Comparison of ENCODE assay signal across 26 cellular contexts in the genomic region with DNA sequence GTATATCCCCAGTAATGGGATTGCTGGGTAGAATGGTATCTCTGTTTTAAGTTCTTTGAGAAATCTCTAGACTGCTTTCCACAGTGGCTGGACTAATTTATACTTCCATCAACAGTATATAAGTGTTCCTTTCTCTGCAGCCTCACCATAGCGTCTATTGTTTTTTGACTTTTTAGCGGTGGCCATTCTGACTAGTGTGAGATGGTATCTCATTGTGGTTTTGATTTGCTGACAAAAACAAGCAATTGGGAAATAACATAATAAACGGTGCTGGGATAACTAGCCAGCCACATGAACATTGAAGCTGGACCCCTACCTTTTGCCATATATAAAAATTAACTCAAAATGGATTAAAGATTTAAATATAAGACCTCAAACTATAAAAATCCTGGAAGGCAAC. TPM values are rescaled to one million over a fixed set of nuclear protein-coding genes. Genes with fewer than 3 reads are reported as not detected.
"Had no signal": no experiment of that assay in that cellular context is flagged by ENCODE, and none has a peak within 500 bp of the region (broad histone marks: within the 10 kb centered on the region; RNA-seq: fewer than 3 reads in every experiment).

No MANE protein-coding gene starts in this region.

- H3K4me3 Mint-ChIP-seq: activated CD4-positive, alpha-beta T cell treated with anti-CD3 and anti-CD28 coated beads, Interleukin-2, amount 10 ng/mL, durations not matched to agents 24 days and 14 days; activated naive CD8-positive, alpha-beta T cell treated with anti-CD3 and anti-CD28 coated beads, Interleukin-2, amount 10 ng/mL, durations not matched to agents 7 days and 5 days; activated T-cell treated with anti-CD3 and anti-CD28 coated beads, Interleukin-2, amount 50 U/mL, for 4 hours; T-helper 1 cell treated with Interleukin-12 subunit alpha and Interleukin-12 subunit beta and Interleukin-4 antibody, amounts not matched to agents 30 μg/mL and 1 μg/mL, for 36 hours; WTC11 had no signal

- H3K27me3 ChIP-seq: adrenal gland, body of pancreas, SJSA1 had no signal

- H3K27ac ChIP-seq: adrenal gland, body of pancreas, RWPE1, SJSA1 had no signal

- H3K4me3 ChIP-seq: adrenal gland, body of pancreas, SJSA1 had no signal

- H3K27ac Mint-ChIP-seq: activated CD4-positive, alpha-beta T cell treated with anti-CD3 and anti-CD28 coated beads, Interleukin-2, amount 10 ng/mL, durations not matched to agents 24 days and 14 days; activated naive CD8-positive, alpha-beta T cell treated with anti-CD3 and anti-CD28 coated beads, Interleukin-2, amount 10 ng/mL, durations not matched to agents 7 days and 5 days; T-helper 1 cell treated with Interleukin-12 subunit alpha and Interleukin-12 subunit beta and Interleukin-4 antibody, amounts not matched to agents 30 μg/mL and 1 μg/mL, for 36 hours; WTC11 had no signal

- H3K27me3 Mint-ChIP-seq: activated naive CD8-positive, alpha-beta T cell treated with anti-CD3 and anti-CD28 coated beads, Interleukin-2, amount 10 ng/mL, durations not matched to agents 7 days and 5 days had no signal

- H3K36me3 ChIP-seq: adrenal gland, SJSA1 had no signal

- H3K9me3 ChIP-seq: adrenal gland, body of pancreas, SJSA1 had no signal

- H3K36me3 Mint-ChIP-seq: activated naive CD8-positive, alpha-beta T cell treated with anti-CD3 and anti-CD28 coated beads, Interleukin-2, amount 10 ng/mL, durations not matched to agents 7 days and 5 days; WTC11 had no signal

- DNase-seq: activated CD4-positive, alpha-beta T cell treated with anti-CD3 and anti-CD28 coated beads for 1 hour; activated CD4-positive, alpha-beta T cell treated with anti-CD3 and anti-CD28 coated beads, Interleukin-2, amount 10 ng/mL, durations not matched to agents 24 days and 14 days; activated CD4-positive, alpha-beta T cell treated with anti-CD3 and anti-CD28 coated beads, Interleukin-2, amount 50 U/mL, for 48 hours; activated CD8-positive, alpha-beta memory T cell treated with anti-CD3 and anti-CD28 coated beads for 24 hours; activated naive CD4-positive, alpha-beta T cell treated with anti-CD3 and anti-CD28 coated beads, Interleukin-2, amount 50 U/mL, for 16 hours; activated naive CD8-positive, alpha-beta T cell treated with anti-CD3 and anti-CD28 coated beads, Interleukin-2, amount 10 ng/mL, durations not matched to agents 7 days and 5 days; activated T-cell treated with anti-CD3 and anti-CD28 coated beads, Interleukin-2, amount 50 U/mL, for 4 hours; adrenal gland; aorta; body of pancreas; central memory CD4-positive, alpha-beta T cell; NCI-H1105 treated with DMSO at 0.1 percent for 48 hours; NCI-H1436 treated with DMSO at 0.1 percent for 48 hours; NCI-H187; NCI-H2081; NCI-H510A treated with DMSO at 0.1 percent for 48 hours; NCI-H69; NK-92 treated with Interleukin-12 subunit alpha and Interleukin-12 subunit beta, amount 100 ng/mL, for 24 hours; OCI-M1; Right ventricle myocardium superior; T-helper 9 cell had no signal

- H3K4me1 ChIP-seq: adrenal gland, body of pancreas had no signal

- H3K9me3 Mint-ChIP-seq: activated CD4-positive, alpha-beta T cell treated with anti-CD3 and anti-CD28 coated beads, Interleukin-2, amount 10 ng/mL, durations not matched to agents 24 days and 14 days; activated naive CD8-positive, alpha-beta T cell treated with anti-CD3 and anti-CD28 coated beads, Interleukin-2, amount 10 ng/mL, durations not matched to agents 7 days and 5 days; activated T-cell treated with anti-CD3 and anti-CD28 coated beads, Interleukin-2, amount 50 U/mL, for 4 hours; T-helper 1 cell treated with Interleukin-12 subunit alpha and Interleukin-12 subunit beta and Interleukin-4 antibody, amounts not matched to agents 30 μg/mL and 1 μg/mL, for 36 hours had no signal

RNA-seq across cellular contexts. Expression of gene OR2A4, which starts 14.2 kb away (rescaled TPM):
- total RNA-seq: activated CD4-positive, alpha-beta T cell treated with anti-CD3 and anti-CD28 coated beads, Interleukin-2, amount 10 ng/mL, durations not matched to agents 24 days and 14 days; activated naive CD8-positive, alpha-beta T cell treated with anti-CD3 and anti-CD28 coated beads, Interleukin-2, amount 10 ng/mL, durations not matched to agents 7 days and 5 days; activated T-cell treated with anti-CD3 and anti-CD28 coated beads, Interleukin-2, amount 50 U/mL, for 4 hours; adrenal gland; aorta; body of pancreas; Right ventricle myocardium superior; SJSA1; WTC11 had no signal

RNA-seq across cellular contexts. Expression of gene CTAGE9, which starts 23.8 kb away (rescaled TPM):
- total RNA-seq: activated CD4-positive, alpha-beta T cell treated with anti-CD3 and anti-CD28 coated beads, Interleukin-2, amount 10 ng/mL, durations not matched to agents 24 days and 14 days; activated naive CD8-positive, alpha-beta T cell treated with anti-CD3 and anti-CD28 coated beads, Interleukin-2, amount 10 ng/mL, durations not matched to agents 7 days and 5 days; activated T-cell treated with anti-CD3 and anti-CD28 coated beads, Interleukin-2, amount 50 U/mL, for 4 hours; adrenal gland; aorta; bronchial epithelial cell; Right ventricle myocardium superior had no signal

RNA-seq across cellular contexts. Expression of gene ENPP3, which starts 49.9 kb away (rescaled TPM):
- total RNA-seq: bronchial epithelial cell, WTC11 had no signal
